ENCODE assay signal across 15 cellular contexts in the genomic region with DNA sequence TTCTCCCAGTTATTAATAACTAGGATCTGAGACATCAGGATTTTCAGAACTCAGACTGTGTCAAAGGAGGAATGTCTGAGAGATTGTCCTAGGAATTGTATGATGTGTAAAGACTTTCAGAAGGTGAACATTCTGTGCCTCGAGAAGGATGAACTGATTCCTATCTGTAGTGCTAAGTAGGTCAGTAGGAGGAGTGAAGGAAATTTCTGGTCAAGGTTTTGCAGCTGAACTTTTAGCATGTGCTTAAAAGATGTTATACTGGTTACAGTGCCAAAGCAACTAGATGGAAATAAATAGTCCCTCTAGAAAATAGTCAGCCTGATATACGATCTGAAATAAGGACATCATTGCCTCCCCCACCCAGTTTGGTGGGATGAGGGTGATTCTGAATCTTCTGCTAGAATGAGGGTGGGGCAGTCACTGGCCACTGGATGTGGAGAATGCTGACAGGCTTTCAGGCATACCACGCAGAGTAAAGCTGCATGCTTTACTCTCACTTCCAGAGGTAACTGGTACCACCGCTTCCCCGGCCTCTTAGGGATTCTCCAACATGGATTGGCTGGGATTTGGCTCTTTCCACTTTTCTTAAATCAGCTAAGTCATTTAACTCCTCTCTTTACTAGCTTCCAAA. TPM values are rescaled to one million over a fixed set of nuclear protein-coding genes. Genes with fewer than 3 reads are reported as not detected.
DNase-seq lines count a peak whose midpoint lies in the region; ATAC-seq, FAIRE-seq and TF ChIP-seq lines count a peak whose summit lies in the region.
"Had no signal": no experiment of that assay in that cellular context is flagged by ENCODE, and none has a peak within 500 bp of the region (broad histone marks: within the 10 kb centered on the region; RNA-seq: fewer than 3 reads in every experiment).

No MANE protein-coding gene starts in this region.

- no peak overlapping the region for H3K4me3 ChIP-seq in DND-41 (ENCODE audit: low read depth in 1 of 2, low read length in 2 of 2)
- no peak overlapping the region for H3K4me3 ChIP-seq in astrocyte (ENCODE audit: insufficient read depth, low read depth, low read length)
- H3K4me3 ChIP-seq in small intestine (ENCODE audit: low read depth in 1 of 2, low read length in 2 of 2), result no peak overlapping the region

- no peak overlapping the region for H3K4me2 ChIP-seq in DND-41 (ENCODE audit: insufficient read depth, low read length)
- H3K4me2 ChIP-seq in astrocyte (ENCODE audit: low read length), result no peak overlapping the region

- peaks cover 6% of the 10 kb centered on the region for H3K36me3 Mint-ChIP-seq in astrocyte (ENCODE audit: low read depth, unreplicated experiment)
- H3K36me3 Mint-ChIP-seq in immature natural killer cell, result peaks cover 0 to 3% (median 0%) of the 10 kb centered on the region in 3 donors

- TF ChIP-seq CTCF in DND-41 (IDR thresholded peaks at IDR 0.05; ENCODE audit: borderline replicate concordance, extremely low read depth, low read length, poor library complexity, severe bottlenecking) (no peak), astrocyte (IDR thresholded peaks at IDR 0.05; ENCODE audit: insufficient read depth, low read depth, low read length) (no peak), RWPE1 (conservative IDR thresholded peaks at IDR 0.05; ENCODE audit: low read depth) (no peak)

- H3K27ac Mint-ChIP-seq in astrocyte (ENCODE audit: unreplicated experiment), result no peak overlapping the region
- H3K27ac Mint-ChIP-seq in immature natural killer cell, result peak overlapping the region; percentile 75 to 92 (median 86)
- H3K27ac Mint-ChIP-seq: activated CD4-positive, alpha-beta T cell treated with anti-CD3 and anti-CD28 coated beads, Interleukin-2, amount 10 ng/mL, durations not matched to agents 7 days and 5 days had no signal

- H3K9me3 ChIP-seq in DND-41 (ENCODE audit: insufficient read depth, low read length, severe bottlenecking) (no peaks in the 10 kb centered on the region), astrocyte (ENCODE audit: insufficient read depth, low read depth, low read length) (no peaks in the 10 kb centered on the region), small intestine (ENCODE audit: control insufficient read depth, low read depth) (no peaks in the 10 kb centered on the region)

- H4K20me1 ChIP-seq in DND-41 (ENCODE audit: insufficient read depth, low read length), result no peaks in the 10 kb centered on the region
- H4K20me1 ChIP-seq in astrocyte (ENCODE audit: insufficient read depth, low read length), result peaks cover 41% of the 10 kb centered on the region

- CTCF ChIA-PET in RWPE1 (lab: Yijun Ruan, JAX), result no interaction called here

- H3K27ac ChIP-seq in DND-41 (ENCODE audit: low read length) (no peak overlapping the region), astrocyte (ENCODE audit: low read depth, low read length) (no peak overlapping the region), small intestine (ENCODE audit: low read depth in 1 of 2, low read length in 1 of 2) (peak overlapping the region in 1 of 2 donors; percentile 72), RWPE1 (no peak overlapping the region)

- DNase-seq in DND-41 (no peak), astrocyte (ENCODE audit: low read depth) (peak; percentile 20), immature natural killer cell (peak in 2 of 3 donors; percentile 5 to 10), small intestine (peak; percentile 9), RWPE1 (ENCODE audit: low spot score) (no peak), urothelium cell line (ENCODE audit: low spot score) (no peak)
- DNase-seq: activated CD4-positive, alpha-beta T cell treated with anti-CD3 and anti-CD28 coated beads, Interleukin-2, amount 10 ng/mL, durations not matched to agents 7 days and 5 days; activated naive CD4-positive, alpha-beta T cell; C1 segment of cervical spinal cord; KBM-7; NCI-H2029; SW 1271 had no signal

- H3K9me3 Mint-ChIP-seq in astrocyte (ENCODE audit: unreplicated experiment), result no peaks in the 10 kb centered on the region
- no peaks in the 10 kb centered on the region for H3K9me3 Mint-ChIP-seq in immature natural killer cell
- H3K9me3 Mint-ChIP-seq: activated CD4-positive, alpha-beta T cell treated with anti-CD3 and anti-CD28 coated beads, Interleukin-2, amount 10 ng/mL, durations not matched to agents 7 days and 5 days had no signal

- peaks cover 6% of the 10 kb centered on the region for H3K4me1 Mint-ChIP-seq in astrocyte (ENCODE audit: low read depth, unreplicated experiment)
- H3K4me1 Mint-ChIP-seq in immature natural killer cell, result peaks cover 29 to 45% of the 10 kb centered on the region in 2 donors

- WGBS in small intestine, 3 donors, result 63 to 77% (median 64%) methylated on average over 5 of the region's 5 CpGs

- FAIRE-seq in astrocyte (lab: Jason Lieb, UNC) (no peak), small intestine (lab: Jason Lieb, UNC) (no peak), urothelium cell line (lab: Jason Lieb, UNC) (no peak)
- FAIRE-seq: islet of Langerhans had no signal

- peak; percentile 31; the same call in 1 of the 3 replicates for ATAC-seq in DND-41 (ENCODE audit: insufficient read depth, low read depth)
- ATAC-seq in GM21367 (IDR thresholded peaks at IDR 0.05; ENCODE audit: unreplicated experiment), result no peak
- no peak for ATAC-seq in HG02885 (IDR thresholded peaks at IDR 0.05; ENCODE audit: poor library complexity, unreplicated experiment)

- H3K27me3 ChIP-seq in DND-41 (ENCODE audit: insufficient read depth, low read length, poor library complexity), result no peaks in the 10 kb centered on the region
- H3K27me3 ChIP-seq in astrocyte (ENCODE audit: insufficient read depth, low read length), result no peaks in the 10 kb centered on the region
- H3K27me3 ChIP-seq in small intestine (ENCODE audit: control insufficient read depth in 2 of 2, insufficient read depth in 2 of 2, low read length in 2 of 2), result no peaks in the 10 kb centered on the region

- no peaks in the 10 kb centered on the region for H3K27me3 Mint-ChIP-seq in astrocyte (ENCODE audit: low read depth, unreplicated experiment)
- H3K27me3 Mint-ChIP-seq in immature natural killer cell (ENCODE audit: low read depth in 3 of 3), result peaks cover 0 to 1% (median 0%) of the 10 kb centered on the region in 3 donors
- H3K27me3 Mint-ChIP-seq: activated CD4-positive, alpha-beta T cell treated with anti-CD3 and anti-CD28 coated beads, Interleukin-2, amount 10 ng/mL, durations not matched to agents 7 days and 5 days had no signal

- H3K9ac ChIP-seq in DND-41 (ENCODE audit: low read depth, low read length) (no peak overlapping the region), astrocyte (ENCODE audit: low read length) (no peak overlapping the region)

- no peaks in the 10 kb centered on the region for H3K36me3 ChIP-seq in DND-41 (ENCODE audit: insufficient read depth, low read length)
- H3K36me3 ChIP-seq in astrocyte (ENCODE audit: insufficient read depth, low read length), result peaks cover 3% of the 10 kb centered on the region
- peaks cover 3 to 4% of the 10 kb centered on the region in 2 donors for H3K36me3 ChIP-seq in small intestine (ENCODE audit: control insufficient read depth in 2 of 2, insufficient read depth in 2 of 2, low read length in 2 of 2)

- H3K79me2 ChIP-seq in DND-41 (ENCODE audit: insufficient read depth, low read length) (peaks cover 2% of the 10 kb centered on the region; the same call in 1 of the 2 replicates), astrocyte (ENCODE audit: insufficient read depth, low read length) (peaks cover 65% of the 10 kb centered on the region)

- POLR2A ChIA-PET in RWPE1 (lab: Yijun Ruan, JAX; ENCODE audit: low non-redundant PET), result no interaction called here

- H3K4me3 Mint-ChIP-seq in astrocyte (ENCODE audit: unreplicated experiment) (no peak overlapping the region), immature natural killer cell (peak overlapping the region; percentile 67 to 74 (median 74))
- H3K4me3 Mint-ChIP-seq: activated CD4-positive, alpha-beta T cell treated with anti-CD3 and anti-CD28 coated beads, Interleukin-2, amount 10 ng/mL, durations not matched to agents 7 days and 5 days had no signal

- H2AFZ ChIP-seq in DND-41 (ENCODE audit: low read depth, low read length) (no peak overlapping the region), astrocyte (ENCODE audit: low read depth, low read length) (no peak overlapping the region)

- H3K4me1 ChIP-seq in DND-41 (ENCODE audit: insufficient read depth, low read length), result no peaks in the 10 kb centered on the region
- H3K4me1 ChIP-seq in astrocyte (ENCODE audit: insufficient read depth, low read length), result no peaks in the 10 kb centered on the region
- peaks cover 0 to 3% of the 10 kb centered on the region in 2 donors for H3K4me1 ChIP-seq in small intestine (ENCODE audit: control insufficient read depth in 2 of 2, insufficient read depth in 1 of 2, low read depth in 1 of 2, low read length in 1 of 2)

RNA-seq across cellular contexts. Expression of a gene that starts 57.2 kb away (rescaled TPM):
- total RNA-seq in astrocyte, result 27.9 and 28.9 TPM in 2 replicates
- polyA plus RNA-seq in immature natural killer cell (10 to 100 TPM; 26.5 to 52.0 (median 30.9) TPM), small intestine (10 to 100 TPM; 23.0 to 42.7 (median 40.5) TPM)

Comparison
In these comparisons a context has a peak if more than half of its experiments do, and no peak if none do; other contexts are left out.
1. DNase-seq: peak in astrocyte (single experiment), immature natural killer cell (2 of 3) and small intestine (single experiment); none in DND-41 (single experiment), RWPE1 (single experiment) and urothelium cell line (single experiment).